20 cellular contexts compared by ENCODE assay signal in genomic region chr7:84364708-84365107, GRCh38.
DNase-seq lines count a peak whose midpoint lies in the region; ATAC-seq, FAIRE-seq and TF ChIP-seq lines count a peak whose summit lies in the region.
"Had no signal": no experiment of that assay in that cellular context is flagged by ENCODE, and none has a peak within 500 bp of the region (broad histone marks: within the 10 kb centered on the region; RNA-seq: fewer than 3 reads in every experiment).

No MANE protein-coding gene starts in this region.

- no peak for TF ChIP-seq POLR2A in H54 (IDR thresholded peaks at IDR 0.05; ENCODE audit: low read depth, low read length)

- ATAC-seq in SK-N-SH treated with all-trans-retinoic acid at 6 μM for 48 hours (peak; percentile 64), HG03378 (IDR thresholded peaks at IDR 0.05; ENCODE audit: unreplicated experiment) (no peak), HG03025 (IDR thresholded peaks at IDR 0.05; ENCODE audit: low FRiP score, unreplicated experiment) (no peak)
- no peak for ATAC-seq in CD4-positive, alpha-beta T cell (ENCODE audit: poor library complexity)
- ATAC-seq: A549, psoas muscle had no signal

- POLR2A ChIA-PET in CD4-positive, alpha-beta T cell (lab: Charles Lee) = no interaction called here

- H3K9me3 Mint-ChIP-seq in CD4-positive, alpha-beta T cell = no peaks in the 10 kb centered on the region
- H3K9me3 Mint-ChIP-seq: activated naive CD4-positive, alpha-beta T cell treated with anti-CD3 and anti-CD28 coated beads, Interleukin-2, amount 10 ng/mL, durations not matched to agents 7 days and 5 days had no signal

- no peak overlapping the region for H3K4me3 Mint-ChIP-seq in CD4-positive, alpha-beta T cell
- H3K4me3 Mint-ChIP-seq: activated naive CD4-positive, alpha-beta T cell treated with anti-CD3 and anti-CD28 coated beads, Interleukin-2, amount 10 ng/mL, durations not matched to agents 7 days and 5 days had no signal

- H3K9me3 ChIP-seq in CD4-positive, alpha-beta T cell (ENCODE audit: control insufficient read depth, low read length) = no peaks in the 10 kb centered on the region
- H3K9me3 ChIP-seq: A549, psoas muscle, suprapubic skin had no signal

- H3K4me3 ChIP-seq in fibroblast of villous mesenchyme (ENCODE audit: low read depth, low read length) = no peak overlapping the region
- H3K4me3 ChIP-seq: A549, psoas muscle, suprapubic skin had no signal

- peak; percentile 56 for DNase-seq in A172 (ENCODE audit: low spot score)
- DNase-seq in H54 (ENCODE audit: insufficient read length, low spot score) = no peak
- DNase-seq in fibroblast of villous mesenchyme (ENCODE audit: low read depth) = peak; percentile 45
- DNase-seq in CD4-positive, alpha-beta T cell = no peak
- no peak for DNase-seq in NCI-H446 treated with DMSO at 0.1 percent for 48 hours (lab: John Stamatoyannopoulos, UW)
- DNase-seq: activated naive CD4-positive, alpha-beta T cell treated with anti-CD3 and anti-CD28 coated beads, Interleukin-2, amount 10 ng/mL, durations not matched to agents 7 days and 5 days; central memory CD4-positive, alpha-beta T cell; COR-L47; head of caudate nucleus; NCI-H146; NCI-H510A treated with DMSO at 0.1 percent for 48 hours; psoas muscle; T-helper 1 cell had no signal

- TF ChIP-seq CTCF in fibroblast of villous mesenchyme (IDR thresholded peaks at IDR 0.05; ENCODE audit: insufficient read depth, low read depth, low read length) = no peak
- TF ChIP-seq CTCF in CD4-positive, alpha-beta T cell (IDR thresholded peaks at IDR 0.05) = no peak

- no peaks in the 10 kb centered on the region for H3K27me3 ChIP-seq in CD4-positive, alpha-beta T cell (ENCODE audit: control insufficient read depth, insufficient read depth, low read length)
- H3K27me3 ChIP-seq: suprapubic skin had no signal

- FAIRE-seq in H54 (lab: Jason Lieb, UNC) = peak; percentile 41
- FAIRE-seq: A549, GM18507, GM19239 had no signal

- no peaks in the 10 kb centered on the region for H3K36me3 Mint-ChIP-seq in CD4-positive, alpha-beta T cell (ENCODE audit: low read depth)
- H3K36me3 Mint-ChIP-seq: activated naive CD4-positive, alpha-beta T cell treated with anti-CD3 and anti-CD28 coated beads, Interleukin-2, amount 10 ng/mL, durations not matched to agents 7 days and 5 days had no signal

- no peaks in the 10 kb centered on the region for H3K4me1 Mint-ChIP-seq in CD4-positive, alpha-beta T cell (ENCODE audit: low read depth)
- H3K4me1 Mint-ChIP-seq: activated naive CD4-positive, alpha-beta T cell treated with anti-CD3 and anti-CD28 coated beads, Interleukin-2, amount 10 ng/mL, durations not matched to agents 7 days and 5 days had no signal

- H3K27ac Mint-ChIP-seq in CD4-positive, alpha-beta T cell = no peak overlapping the region
- H3K27ac Mint-ChIP-seq: activated naive CD4-positive, alpha-beta T cell treated with anti-CD3 and anti-CD28 coated beads, Interleukin-2, amount 10 ng/mL, durations not matched to agents 7 days and 5 days had no signal

- no peak overlapping the region for H3K27ac ChIP-seq in CD4-positive, alpha-beta T cell (ENCODE audit: low read depth, low read length)
- H3K27ac ChIP-seq: A549, psoas muscle, suprapubic skin had no signal

- intact Hi-C loops in CD4-positive, alpha-beta T cell (cut with DNase I, micrococcal nuclease) = no loop called here

- no peaks in the 10 kb centered on the region for H3K27me3 Mint-ChIP-seq in CD4-positive, alpha-beta T cell
- H3K27me3 Mint-ChIP-seq: activated naive CD4-positive, alpha-beta T cell treated with anti-CD3 and anti-CD28 coated beads, Interleukin-2, amount 10 ng/mL, durations not matched to agents 7 days and 5 days had no signal

- CTCF ChIA-PET in CD4-positive, alpha-beta T cell (lab: Charles Lee) = no interaction called here

TF ChIP-seq in SK-N-SH treated with all-trans-retinoic acid at 6 μM for 48 hours, 23 proteins besides CTCF, POLR2A, EP300 and RAD21:
- TF ChIP-seq BACH2 (CRISPR knock-in tag; IDR thresholded peaks at IDR 0.05; ENCODE audit: borderline replicate concordance) = no peak
- TF ChIP-seq PPARA (CRISPR knock-in tag; IDR thresholded peaks at IDR 0.05; ENCODE audit: borderline replicate concordance) = no peak
- TF ChIP-seq ZNF565 (CRISPR knock-in tag; conservative IDR thresholded peaks at IDR 0.05; ENCODE audit: low read depth) = no peak
- TF ChIP-seq CSRNP3 (CRISPR knock-in tag; IDR thresholded peaks at IDR 0.05) = no peak
TF ChIP-seq in SK-N-SH treated with all-trans-retinoic acid at 6 μM for 48 hours: peak in this region for 0.

Comparison
In these comparisons a context has a peak if more than half of its experiments do, and no peak if none do; other contexts are left out.
1. DNase-seq: peak in A172 (single experiment) and fibroblast of villous mesenchyme (single experiment); none in H54 (single experiment), CD4-positive, alpha-beta T cell (0 of 10) and NCI-H446 treated with DMSO at 0.1 percent for 48 hours (single experiment).